Comparison of ENCODE assay signal across 8 cellular contexts in the genomic region with DNA sequence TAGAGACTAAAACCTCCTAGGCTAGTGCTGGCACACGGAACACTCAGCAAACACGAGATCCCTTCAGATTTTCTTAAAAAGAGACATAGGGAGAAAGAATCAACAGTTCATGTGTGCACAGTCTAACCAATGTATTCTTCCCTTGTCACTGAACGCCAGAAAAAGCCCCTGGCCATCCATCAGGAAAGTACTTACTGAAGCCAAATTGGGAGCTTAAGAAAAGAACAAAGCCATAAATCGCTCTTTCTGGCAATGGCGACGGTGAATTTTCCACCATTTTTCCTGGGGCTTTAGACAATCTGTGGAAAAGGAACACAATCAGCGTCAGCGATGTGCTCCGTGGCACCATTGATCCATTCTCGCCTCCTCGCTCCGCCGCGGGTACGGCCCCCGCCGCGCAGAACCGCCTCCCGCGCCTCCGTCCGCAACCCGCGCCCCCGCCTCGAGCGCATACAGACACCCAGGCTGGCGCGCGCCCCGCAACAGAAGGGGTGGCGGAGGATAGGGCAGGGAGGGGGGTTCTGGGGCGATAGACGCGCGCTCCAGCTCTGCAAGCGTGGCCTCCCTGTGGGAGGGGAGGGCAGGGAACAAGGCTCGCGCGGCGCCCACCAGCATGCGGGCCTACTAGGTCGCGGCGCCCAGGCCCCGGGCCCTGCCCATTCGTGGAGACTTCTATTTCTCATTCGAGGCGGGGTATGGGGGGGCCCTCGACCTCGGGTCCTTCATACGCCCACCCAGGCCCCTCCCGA. TPM values are rescaled to one million over a fixed set of nuclear protein-coding genes. Genes with fewer than 3 reads are reported as not detected.
DNase-seq lines count a peak whose midpoint lies in the region; ATAC-seq, FAIRE-seq and TF ChIP-seq lines count a peak whose summit lies in the region.

No MANE protein-coding gene starts in this region.

- CTCF ChIA-PET in A549 (lab: Yijun Ruan, JAX): interaction anchor here (1.1 kb wide), 1 partner anchor 96 kb away, joined by 4 read pairs; no protein-coding TSS in a partner anchor
- CTCF ChIA-PET in activated CD4-positive, alpha-beta T cell treated with anti-CD3 and anti-CD28 coated beads, Interleukin-2, amount 10 ng/mL, durations not matched to agents 7 days and 5 days (lab: Charles Lee): no interaction called here

- FAIRE-seq in A549 (lab: Jason Lieb, UNC): no peak

- peak overlapping the region; percentile 79 for H3K4me3 ChIP-seq in A549

- no peak for TF ChIP-seq EP300 in A549 (IDR thresholded peaks at IDR 0.05)

- peaks cover 34% of the 10 kb centered on the region for H3K4me1 Mint-ChIP-seq in activated CD4-positive, alpha-beta T cell treated with anti-CD3 and anti-CD28 coated beads, Interleukin-2, amount 10 ng/mL, durations not matched to agents 7 days and 5 days
- peaks cover 51% of the 10 kb centered on the region for H3K4me1 Mint-ChIP-seq in stimulated activated naive CD8-positive, alpha-beta T cell treated with anti-CD3 and anti-CD28 coated beads, Interleukin-15, Interleukin-2, amounts not matched to agents 100 ng/mL and 50 ng/mL, for 24 hours (ENCODE audit: low read depth)

- ATAC-seq in A549 (peak; percentile 74 to 86), GM18498 (IDR thresholded peaks at IDR 0.05; ENCODE audit: unreplicated experiment) (peak; percentile 47), HG02943 (IDR thresholded peaks at IDR 0.05; ENCODE audit: low read depth, unreplicated experiment) (peak; percentile 35)

- H3K4me2 ChIP-seq in A549: peak overlapping the region; percentile 99

- no peaks in the 10 kb centered on the region for H3K27me3 Mint-ChIP-seq in activated CD4-positive, alpha-beta T cell treated with anti-CD3 and anti-CD28 coated beads, Interleukin-2, amount 10 ng/mL, durations not matched to agents 7 days and 5 days
- H3K27me3 Mint-ChIP-seq in stimulated activated naive CD8-positive, alpha-beta T cell treated with anti-CD3 and anti-CD28 coated beads, Interleukin-15, Interleukin-2, amounts not matched to agents 100 ng/mL and 50 ng/mL, for 24 hours: no peaks in the 10 kb centered on the region

- TF ChIP-seq RAD21 in A549 (conservative IDR thresholded peaks at IDR 0.05 in 1 of 2, IDR thresholded peaks at IDR 0.05 in 1 of 2): no peak

- WGBS in A549 (ENCODE audit: missing lambda C conversion rate): 2% methylated on average over 17 of the region's 54 CpGs

- POLR2A ChIA-PET in A549 (lab: Yijun Ruan, JAX): interaction anchor here (1.0 to 1.4 kb wide), 3 partner anchors 12 to 83 kb away, joined by 3 to 5 read pairs (median 4); no protein-coding TSS in a partner anchor
- POLR2A ChIA-PET in activated CD4-positive, alpha-beta T cell treated with anti-CD3 and anti-CD28 coated beads, Interleukin-2, amount 10 ng/mL, durations not matched to agents 7 days and 5 days (lab: Charles Lee): no interaction called here

- peak; percentile 64 for TF ChIP-seq POLR2A in A549 (IDR thresholded peaks at IDR 0.05; ENCODE audit: low read length)

- DNase-seq in A549 (ENCODE audit: low read depth in 1 of 2, low spot score in 1 of 2): peak in 1 of 2 experiments; percentile 25
- DNase-seq in NCI-H2107 (lab: John Stamatoyannopoulos, UW): peak; percentile 58
- DNase-seq in activated CD4-positive, alpha-beta T cell treated with anti-CD3 and anti-CD28 coated beads, Interleukin-2, amount 10 ng/mL, durations not matched to agents 7 days and 5 days: peak; percentile 63
- no peak for DNase-seq in epithelial cell of prostate (ENCODE audit: low read depth, low spot score)
- peak; percentile 92 for DNase-seq in midbrain (lab: John Stamatoyannopoulos, UW)

- no peaks in the 10 kb centered on the region for H3K9me3 ChIP-seq in A549

- peak overlapping the region; percentile 67 for H3K4me3 Mint-ChIP-seq in activated CD4-positive, alpha-beta T cell treated with anti-CD3 and anti-CD28 coated beads, Interleukin-2, amount 10 ng/mL, durations not matched to agents 7 days and 5 days
- peak overlapping the region; percentile 87 for H3K4me3 Mint-ChIP-seq in stimulated activated naive CD8-positive, alpha-beta T cell treated with anti-CD3 and anti-CD28 coated beads, Interleukin-15, Interleukin-2, amounts not matched to agents 100 ng/mL and 50 ng/mL, for 24 hours

- peak overlapping the region; percentile 95 to 99 for H3K27ac ChIP-seq in A549
- H3K27ac ChIP-seq in epithelial cell of prostate: peak overlapping the region; percentile 79

- no peaks in the 10 kb centered on the region for H3K9me3 Mint-ChIP-seq in activated CD4-positive, alpha-beta T cell treated with anti-CD3 and anti-CD28 coated beads, Interleukin-2, amount 10 ng/mL, durations not matched to agents 7 days and 5 days
- H3K9me3 Mint-ChIP-seq in stimulated activated naive CD8-positive, alpha-beta T cell treated with anti-CD3 and anti-CD28 coated beads, Interleukin-15, Interleukin-2, amounts not matched to agents 100 ng/mL and 50 ng/mL, for 24 hours: no peaks in the 10 kb centered on the region

- H3K36me3 Mint-ChIP-seq in activated CD4-positive, alpha-beta T cell treated with anti-CD3 and anti-CD28 coated beads, Interleukin-2, amount 10 ng/mL, durations not matched to agents 7 days and 5 days (ENCODE audit: low read depth): peaks cover 20% of the 10 kb centered on the region
- H3K36me3 Mint-ChIP-seq in stimulated activated naive CD8-positive, alpha-beta T cell treated with anti-CD3 and anti-CD28 coated beads, Interleukin-15, Interleukin-2, amounts not matched to agents 100 ng/mL and 50 ng/mL, for 24 hours (ENCODE audit: low read depth): peaks cover 33% of the 10 kb centered on the region

- H3K27ac Mint-ChIP-seq in activated CD4-positive, alpha-beta T cell treated with anti-CD3 and anti-CD28 coated beads, Interleukin-2, amount 10 ng/mL, durations not matched to agents 7 days and 5 days: peak overlapping the region; percentile 93
- H3K27ac Mint-ChIP-seq in stimulated activated naive CD8-positive, alpha-beta T cell treated with anti-CD3 and anti-CD28 coated beads, Interleukin-15, Interleukin-2, amounts not matched to agents 100 ng/mL and 50 ng/mL, for 24 hours: peak overlapping the region; percentile 87

- TF ChIP-seq CTCF in A549 (IDR thresholded peaks at IDR 0.05): no peak

- H3K4me1 ChIP-seq in A549: peaks cover 8% of the 10 kb centered on the region; the same call in 2 of the 3 replicates

TF ChIP-seq in A549, 52 proteins besides CTCF, POLR2A, EP300 and RAD21 (continues in another document):
- TF ChIP-seq ZSCAN20 (CRISPR knock-in tag; IDR thresholded peaks at IDR 0.05): no peak
- no peak for TF ChIP-seq KDM1A (IDR thresholded peaks at IDR 0.05; ENCODE audit: low read depth)
- no peak for TF ChIP-seq CHD4 (IDR thresholded peaks at IDR 0.05; ENCODE audit: borderline replicate concordance)
- peak; percentile 76; the same call in 1 of the 2 replicates for TF ChIP-seq PHF8 (IDR thresholded peaks at IDR 0.05; ENCODE audit: borderline replicate concordance, low read depth)
- no peak for TF ChIP-seq KDM5A (IDR thresholded peaks at IDR 0.05)
- 0 out of 2 replicates have a peak, but pooled peaks have one; percentile 30 for TF ChIP-seq GATA3 (IDR thresholded peaks at IDR 0.05; ENCODE audit: borderline replicate concordance)
- no peak for TF ChIP-seq CEBPB (IDR thresholded peaks at IDR 0.05)
- TF ChIP-seq, protein P1, sequence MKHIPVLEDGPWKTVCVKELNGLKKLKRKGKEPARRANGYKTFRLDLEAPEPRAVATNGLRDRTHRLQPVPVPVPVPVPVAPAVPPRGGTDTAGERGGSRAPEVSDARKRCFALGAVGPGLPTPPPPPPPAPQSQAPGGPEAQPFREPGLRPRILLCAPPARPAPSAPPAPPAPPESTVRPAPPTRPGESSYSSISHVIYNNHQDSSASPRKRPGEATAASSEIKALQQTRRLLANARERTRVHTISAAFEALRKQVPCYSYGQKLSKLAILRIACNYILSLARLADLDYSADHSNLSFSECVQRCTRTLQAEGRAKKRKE (CRISPR knock-in tag; IDR thresholded peaks at IDR 0.05; ENCODE audit: low read depth): no peak
- no peak for TF ChIP-seq MYC (IDR thresholded peaks at IDR 0.05; ENCODE audit: borderline replicate concordance, low read length)
- no peak for TF ChIP-seq ZC3H11A (IDR thresholded peaks at IDR 0.05)
- no peak for TF ChIP-seq HOXB5 (CRISPR knock-in tag; IDR thresholded peaks at IDR 0.05)
- peak; percentile 70 for TF ChIP-seq MAX (IDR thresholded peaks at IDR 0.05)
- no peak for TF ChIP-seq NFE2L2 (conservative IDR thresholded peaks at IDR 0.05; ENCODE audit: low read length)
- TF ChIP-seq, protein P2, sequence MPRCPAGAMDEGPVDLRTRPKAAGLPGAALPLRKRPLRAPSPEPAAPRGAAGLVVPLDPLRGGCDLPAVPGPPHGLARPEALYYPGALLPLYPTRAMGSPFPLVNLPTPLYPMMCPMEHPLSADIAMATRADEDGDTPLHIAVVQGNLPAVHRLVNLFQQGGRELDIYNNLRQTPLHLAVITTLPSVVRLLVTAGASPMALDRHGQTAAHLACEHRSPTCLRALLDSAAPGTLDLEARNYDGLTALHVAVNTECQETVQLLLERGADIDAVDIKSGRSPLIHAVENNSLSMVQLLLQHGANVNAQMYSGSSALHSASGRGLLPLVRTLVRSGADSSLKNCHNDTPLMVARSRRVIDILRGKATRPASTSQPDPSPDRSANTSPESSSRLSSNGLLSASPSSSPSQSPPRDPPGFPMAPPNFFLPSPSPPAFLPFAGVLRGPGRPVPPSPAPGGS (IDR thresholded peaks at IDR 0.05): peak; percentile 46; the same call in 2 of the 3 replicates
- no peak for TF ChIP-seq JUNB (IDR thresholded peaks at IDR 0.05)
- no peak for TF ChIP-seq HEYL (CRISPR knock-in tag; IDR thresholded peaks at IDR 0.05)

RNA-seq across cellular contexts. Expression of gene PIGP, which starts 0.5 kb away (rescaled TPM):
- polyA plus RNA-seq in A549 (2011; rRNA removed) (44.0 and 49.5 TPM in 2 replicates), A549 (2017; fragmentation: RNase III; extraction: RNeasy Plus Mini Kit Qiagen cat#74134 plus additional on column Dnase treatment) (14.8 to 18.9 TPM (median 15.9 TPM) in 3 replicates)
- 13.7 and 14.9 TPM in 2 replicates for polyA plus RNA-seq in A549 (2012; cell fraction: cytosol; rRNA removed)
- polyA plus RNA-seq in A549 (2012; cell fraction: nucleus; rRNA removed): 5.1 and 6.7 TPM in 2 replicates
- polyA minus RNA-seq in A549 (2011; rRNA and poly(A)+ RNA removed): 4.5 and 5.8 TPM in 2 replicates
- 10 to 100 TPM; 13.5 to 21.7 TPM for total RNA-seq in activated CD4-positive, alpha-beta T cell treated with anti-CD3 and anti-CD28 coated beads, Interleukin-2, amount 10 ng/mL, durations not matched to agents 7 days and 5 days

RNA-seq across cellular contexts. Expression of gene TTC3, which starts 0.6 kb away (rescaled TPM):
- polyA plus RNA-seq in A549 (2011; rRNA removed): 56.1 and 62.2 TPM in 2 replicates
- polyA plus RNA-seq in A549 (2012; cell fraction: cytosol; rRNA removed): 20.0 and 23.1 TPM in 2 replicates
- 28.9 and 32.4 TPM in 2 replicates for polyA plus RNA-seq in A549 (2012; cell fraction: nucleus; rRNA removed)
- polyA plus RNA-seq in A549 (2017; fragmentation: RNase III; extraction: RNeasy Plus Mini Kit Qiagen cat#74134 plus additional on column Dnase treatment): 34.0 to 36.3 TPM (median 34.2 TPM) in 3 replicates
- polyA minus RNA-seq in A549 (2011; rRNA and poly(A)+ RNA removed): 52.9 and 54.2 TPM in 2 replicates
- 10 to 100 TPM; 49.4 to 52.5 TPM for total RNA-seq in activated CD4-positive, alpha-beta T cell treated with anti-CD3 and anti-CD28 coated beads, Interleukin-2, amount 10 ng/mL, durations not matched to agents 7 days and 5 days
